Comparison of ENCODE assay signal across 19 cellular contexts in genomic region chr2:46971914-46972313, GRCh38. TPM values are rescaled to one million over a fixed set of nuclear protein-coding genes. Genes with fewer than 3 reads are reported as not detected.
A peak's percentile ranks its signal among the peaks of the same experiment; 100 is the strongest.
DNase-seq lines count a peak whose midpoint lies in the region; ATAC-seq and TF ChIP-seq lines count a peak whose summit lies in the region.
"Had no signal": no experiment of that assay in that cellular context is flagged by ENCODE, and none has a peak within 500 bp of the region (broad histone marks: within the 10 kb centered on the region; RNA-seq: fewer than 3 reads in every experiment).

No MANE protein-coding gene starts in this region.

- CTCF ChIA-PET in activated CD8-positive, alpha-beta T cell treated with anti-CD3 and anti-CD28 coated beads, Interleukin-2, amount 10 ng/mL, durations not matched to agents 7 days and 5 days (lab: Charles Lee) = interaction anchor here (1.0 to 1.7 kb wide), 3 partner anchors 18 to 52 kb away, joined by 3 to 5 read pairs (median 4); no protein-coding TSS in a partner anchor
- CTCF ChIA-PET in activated CD8-positive, alpha-beta T cell treated with anti-CD3 and anti-CD28 coated beads for 36 hours (lab: Charles Lee) = interaction anchor here (1.4 kb wide), 1 partner anchor 11 kb away, joined by 4 read pairs; no protein-coding TSS in a partner anchor

- intact Hi-C loops in activated CD8-positive, alpha-beta T cell treated with anti-CD3 and anti-CD28 coated beads for 36 hours (cut with micrococcal nuclease) = no loop called here
- intact Hi-C loops in tibial artery (cut with DNase I; ENCODE audit: low total_unique reads) = no loop called here

- no peak overlapping the region for H3K9ac ChIP-seq in adipocyte (ENCODE audit: low read length)
- H3K9ac ChIP-seq: parathyroid adenoma had no signal

- peaks cover 18% of the 10 kb centered on the region for H3K36me3 ChIP-seq in adipocyte (ENCODE audit: control insufficient read depth, insufficient read depth, low read length, severe bottlenecking)
- peaks cover 0 to 22% (median 21%) of the 10 kb centered on the region in 3 donors for H3K36me3 ChIP-seq in tibial artery

- H3K27me3 ChIP-seq in adipocyte (replicated peaks; ENCODE audit: control insufficient read depth, insufficient read depth, low read length) (no peaks in the 10 kb centered on the region), tibial artery (no peaks in the 10 kb centered on the region)
- H3K27me3 ChIP-seq: testis had no signal

- peaks cover 11% of the 10 kb centered on the region for H3K4me1 Mint-ChIP-seq in activated CD8-positive, alpha-beta T cell treated with anti-CD3 and anti-CD28 coated beads, Interleukin-2, amount 10 ng/mL, durations not matched to agents 7 days and 5 days (ENCODE audit: low read depth)
- H3K4me1 Mint-ChIP-seq in activated CD8-positive, alpha-beta T cell treated with anti-CD3 and anti-CD28 coated beads for 36 hours (ENCODE audit: low read depth) = peaks cover 6% of the 10 kb centered on the region

- H3K4me3 ChIP-seq in adipocyte (ENCODE audit: low read length) = no peak overlapping the region
- H3K4me3 ChIP-seq in fibroblast of the aortic adventitia (ENCODE audit: low read depth, low read length) = no peak overlapping the region
- no peak overlapping the region for H3K4me3 ChIP-seq in tibial artery
- H3K4me3 ChIP-seq: testis had no signal

- ATAC-seq in activated CD8-positive, alpha-beta T cell treated with anti-CD3 and anti-CD28 coated beads, Interleukin-2, amount 10 ng/mL, durations not matched to agents 7 days and 5 days = no peak
- ATAC-seq in activated CD8-positive, alpha-beta T cell treated with anti-CD3 and anti-CD28 coated beads for 36 hours = no peak
- ATAC-seq: activated CD8-positive, alpha-beta memory T cell treated with anti-CD3 and anti-CD28 coated beads, Interleukin-2, amount 10 ng/mL, durations not matched to agents 7 days and 5 days had no signal

- H3K4me1 ChIP-seq in adipocyte (ENCODE audit: control insufficient read depth, insufficient read depth, low read length) = peaks cover 34% of the 10 kb centered on the region
- H3K4me1 ChIP-seq in tibial artery = peaks cover 7 to 56% (median 38%) of the 10 kb centered on the region in 4 donors
- H3K4me1 ChIP-seq: parathyroid adenoma had no signal

- peak overlapping the region; percentile 10 for H3K27ac Mint-ChIP-seq in activated CD8-positive, alpha-beta T cell treated with anti-CD3 and anti-CD28 coated beads, Interleukin-2, amount 10 ng/mL, durations not matched to agents 7 days and 5 days
- H3K27ac Mint-ChIP-seq in activated CD8-positive, alpha-beta T cell treated with anti-CD3 and anti-CD28 coated beads for 36 hours = no peak overlapping the region
- H3K27ac Mint-ChIP-seq: activated CD8-positive, alpha-beta memory T cell treated with anti-CD3 and anti-CD28 coated beads, Interleukin-2, amount 10 ng/mL, durations not matched to agents 7 days and 5 days had no signal

- TF ChIP-seq CTCF in activated CD8-positive, alpha-beta T cell treated with anti-CD3 and anti-CD28 coated beads for 36 hours (IDR thresholded peaks at IDR 0.05) = no peak
- TF ChIP-seq CTCF in fibroblast of the aortic adventitia (IDR thresholded peaks at IDR 0.05; ENCODE audit: insufficient read depth, low read length) (no peak), tibial artery (IDR thresholded peaks at IDR 0.05) (no peak)

- DNase-seq in activated CD8-positive, alpha-beta T cell treated with anti-CD3 and anti-CD28 coated beads, Interleukin-2, amount 10 ng/mL, durations not matched to agents 7 days and 5 days = no peak
- DNase-seq in activated CD8-positive, alpha-beta T cell treated with anti-CD3 and anti-CD28 coated beads for 36 hours = no peak
- DNase-seq in adipocyte (ENCODE audit: low read depth) (peak; percentile 64), fibroblast of the aortic adventitia (ENCODE audit: low read depth) (peak; percentile 31), tibial artery (no peak), substantia nigra (lab: John Stamatoyannopoulos, UW) (no peak), NCI-H82 (lab: John Stamatoyannopoulos, UW) (no peak)
- no peak for DNase-seq in activated CD4-positive, CD25-positive, alpha-beta regulatory T cell (lab: John Stamatoyannopoulos, UW)
- DNase-seq: ACHN; activated CD8-positive, alpha-beta memory T cell treated with anti-CD3 and anti-CD28 coated beads, Interleukin-2, amount 10 ng/mL, durations not matched to agents 7 days and 5 days; activated gamma-delta T cell treated with Interleukin-2 at 50 U/mL for 16 hours; glutamatergic neuron; NCI-H1105 treated with DMSO at 0.1 percent for 48 hours; NCI-H526 treated with DMSO at 0.1 percent for 48 hours; SHP77 treated with DMSO at 0.1 percent for 48 hours; stimulated activated CD4-positive, alpha-beta T cell treated with anti-CD3 and anti-CD28 coated beads, Interleukin-4, amount 100 ng/mL, for 1 hour; testis had no signal

- no peaks in the 10 kb centered on the region for H3K27me3 Mint-ChIP-seq in activated CD8-positive, alpha-beta T cell treated with anti-CD3 and anti-CD28 coated beads, Interleukin-2, amount 10 ng/mL, durations not matched to agents 7 days and 5 days (ENCODE audit: low read depth)
- H3K27me3 Mint-ChIP-seq in activated CD8-positive, alpha-beta T cell treated with anti-CD3 and anti-CD28 coated beads for 36 hours = no peaks in the 10 kb centered on the region
- H3K27me3 Mint-ChIP-seq: activated CD8-positive, alpha-beta memory T cell treated with anti-CD3 and anti-CD28 coated beads, Interleukin-2, amount 10 ng/mL, durations not matched to agents 7 days and 5 days had no signal

- no peaks in the 10 kb centered on the region for H3K9me3 ChIP-seq in adipocyte (ENCODE audit: control insufficient read depth, low read length)
- H3K9me3 ChIP-seq in tibial artery = no peaks in the 10 kb centered on the region
- H3K9me3 ChIP-seq: testis had no signal

- H3K27ac ChIP-seq in tibial artery = peak overlapping the region; percentile 71 to 72
- H3K27ac ChIP-seq in substantia nigra (ENCODE audit: low read depth, low read length, poor library complexity, severe bottlenecking) = no peak overlapping the region
- H3K27ac ChIP-seq: parathyroid adenoma, testis had no signal

- POLR2A ChIA-PET in activated CD8-positive, alpha-beta T cell treated with anti-CD3 and anti-CD28 coated beads, Interleukin-2, amount 10 ng/mL, durations not matched to agents 7 days and 5 days (lab: Charles Lee) = no interaction called here
- POLR2A ChIA-PET in activated CD8-positive, alpha-beta T cell treated with anti-CD3 and anti-CD28 coated beads for 36 hours (lab: Charles Lee) = interaction anchor here (0.6 to 2.3 kb wide), 6 partner anchors 11 to 854 kb away, joined by 3 to 9 read pairs (median 4); partner anchors contain the start of gene STPG4

- no peaks in the 10 kb centered on the region for H3K9me3 Mint-ChIP-seq in activated CD8-positive, alpha-beta T cell treated with anti-CD3 and anti-CD28 coated beads, Interleukin-2, amount 10 ng/mL, durations not matched to agents 7 days and 5 days (ENCODE audit: insufficient read depth)
- no peaks in the 10 kb centered on the region for H3K9me3 Mint-ChIP-seq in activated CD8-positive, alpha-beta T cell treated with anti-CD3 and anti-CD28 coated beads for 36 hours
- H3K9me3 Mint-ChIP-seq: T-helper 1 cell treated with Interleukin-12 subunit alpha and Interleukin-12 subunit beta and Interleukin-4 antibody, amounts not matched to agents 30 μg/mL and 1 μg/mL, for 36 hours had no signal

- H3K36me3 Mint-ChIP-seq in activated CD8-positive, alpha-beta T cell treated with anti-CD3 and anti-CD28 coated beads, Interleukin-2, amount 10 ng/mL, durations not matched to agents 7 days and 5 days (ENCODE audit: low read depth) = peaks cover 27% of the 10 kb centered on the region
- peaks cover 7% of the 10 kb centered on the region for H3K36me3 Mint-ChIP-seq in activated CD8-positive, alpha-beta T cell treated with anti-CD3 and anti-CD28 coated beads for 36 hours (ENCODE audit: low read depth)

- no peak overlapping the region for H3K4me3 Mint-ChIP-seq in activated CD8-positive, alpha-beta T cell treated with anti-CD3 and anti-CD28 coated beads, Interleukin-2, amount 10 ng/mL, durations not matched to agents 7 days and 5 days
- H3K4me3 Mint-ChIP-seq in activated CD8-positive, alpha-beta T cell treated with anti-CD3 and anti-CD28 coated beads for 36 hours = no peak overlapping the region
- H3K4me3 Mint-ChIP-seq: activated CD8-positive, alpha-beta memory T cell treated with anti-CD3 and anti-CD28 coated beads, Interleukin-2, amount 10 ng/mL, durations not matched to agents 7 days and 5 days; T-helper 1 cell treated with Interleukin-12 subunit alpha and Interleukin-12 subunit beta and Interleukin-4 antibody, amounts not matched to agents 30 μg/mL and 1 μg/mL, for 36 hours had no signal

RNA-seq across cellular contexts. Expression of gene TTC7A, which starts 30.9 kb away (rescaled TPM):
- total RNA-seq in activated CD8-positive, alpha-beta T cell treated with anti-CD3 and anti-CD28 coated beads, Interleukin-2, amount 10 ng/mL, durations not matched to agents 7 days and 5 days = 10 to 100 TPM; 59.3 to 61.0 TPM
- 10 to 100 TPM; 51.6 to 54.7 TPM for total RNA-seq in activated CD8-positive, alpha-beta T cell treated with anti-CD3 and anti-CD28 coated beads for 36 hours
- 24.3 and 24.6 TPM in 2 replicates for total RNA-seq in fibroblast of the aortic adventitia (ENCODE audit: low replicate concordance)

RNA-seq across cellular contexts. Expression of gene MCFD2, which starts 56.3 kb away (rescaled TPM):
- 10 to 100 TPM; 41.7 to 44.3 TPM for total RNA-seq in activated CD8-positive, alpha-beta T cell treated with anti-CD3 and anti-CD28 coated beads, Interleukin-2, amount 10 ng/mL, durations not matched to agents 7 days and 5 days
- total RNA-seq in activated CD8-positive, alpha-beta T cell treated with anti-CD3 and anti-CD28 coated beads for 36 hours = 10 to 100 TPM; 27.7 to 31.8 TPM
- 73.8 and 265 TPM in 2 replicates for total RNA-seq in fibroblast of the aortic adventitia (ENCODE audit: low replicate concordance)

Comparison
In these comparisons a context has a peak if more than half of its experiments do, and no peak if none do; other contexts are left out.
1. DNase-seq: peak in adipocyte (single experiment) and fibroblast of the aortic adventitia (single experiment); none in activated CD8-positive, alpha-beta T cell treated with anti-CD3 and anti-CD28 coated beads, Interleukin-2, amount 10 ng/mL, durations not matched to agents 7 days and 5 days (single experiment), activated CD8-positive, alpha-beta T cell treated with anti-CD3 and anti-CD28 coated beads for 36 hours (single experiment), tibial artery (0 of 2), activated CD4-positive, CD25-positive, alpha-beta regulatory T cell (0 of 4), substantia nigra (0 of 49) and NCI-H82 (single experiment).